Comparison of ENCODE assay signal across 17 cellular contexts in the genomic region with DNA sequence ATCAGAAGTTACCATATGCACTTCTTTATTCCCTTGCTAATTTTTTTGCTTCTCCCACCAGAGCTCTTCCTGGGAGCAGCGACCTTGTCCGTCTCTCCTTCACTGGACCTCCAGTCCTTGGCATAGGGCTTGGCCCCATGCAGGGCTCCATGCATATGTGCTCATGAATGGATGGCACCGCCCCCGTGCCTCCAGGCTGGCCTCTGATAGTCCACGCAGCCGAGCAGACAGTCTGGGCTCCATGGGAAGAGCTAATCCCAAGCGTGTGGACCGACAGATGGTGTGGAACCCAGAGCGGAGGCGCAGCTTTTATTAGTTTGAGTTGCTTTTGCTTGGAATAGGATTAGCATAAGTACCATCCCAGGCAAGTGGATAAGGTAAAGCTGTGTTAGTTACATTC. TPM values are rescaled to one million over a fixed set of nuclear protein-coding genes. Genes with fewer than 3 reads are reported as not detected.
"Had no signal": no experiment of that assay in that cellular context is flagged by ENCODE, and none has a peak within 500 bp of the region (broad histone marks: within the 10 kb centered on the region; RNA-seq: fewer than 3 reads in every experiment).

No MANE protein-coding gene starts in this region.

- H3K36me3 Mint-ChIP-seq: activated naive CD4-positive, alpha-beta T cell treated with anti-CD3 and anti-CD28 coated beads, Interleukin-2, amount 10 ng/mL, durations not matched to agents 7 days and 5 days; natural killer cell treated with Interleukin-12 subunit alpha and Interleukin-12 subunit beta and Interleukin-15 and Interleukin-18, amount 100 ng/mL, for 72 hours had no signal

- H3K4me1 ChIP-seq: suprapubic skin, upper lobe of left lung had no signal

- H3K4me1 Mint-ChIP-seq: activated naive CD4-positive, alpha-beta T cell treated with anti-CD3 and anti-CD28 coated beads, Interleukin-2, amount 10 ng/mL, durations not matched to agents 7 days and 5 days; activated T-helper 17 cell treated with anti-CD3 and anti-CD28 coated beads, Interleukin-2, amount 50 U/mL, for 72 hours had no signal

- H3K4me3 ChIP-seq: sigmoid colon, suprapubic skin, upper lobe of left lung had no signal

- H3K4me3 Mint-ChIP-seq: activated naive CD4-positive, alpha-beta T cell treated with anti-CD3 and anti-CD28 coated beads, Interleukin-2, amount 10 ng/mL, durations not matched to agents 7 days and 5 days; activated T-helper 17 cell treated with anti-CD3 and anti-CD28 coated beads, Interleukin-2, amount 50 U/mL, for 72 hours; natural killer cell treated with Interleukin-12 subunit alpha and Interleukin-12 subunit beta and Interleukin-15 and Interleukin-18, amount 100 ng/mL, for 72 hours; T-helper 2 cell treated with Interferon-gamma antibody and Interleukin-4, amounts not matched to agents 5 μg/mL and 100 μg/mL, for 36 hours had no signal

- H3K9me3 Mint-ChIP-seq: activated naive CD4-positive, alpha-beta T cell treated with anti-CD3 and anti-CD28 coated beads, Interleukin-2, amount 10 ng/mL, durations not matched to agents 7 days and 5 days; activated T-helper 17 cell treated with anti-CD3 and anti-CD28 coated beads, Interleukin-2, amount 50 U/mL, for 72 hours; natural killer cell treated with Interleukin-12 subunit alpha and Interleukin-12 subunit beta and Interleukin-15 and Interleukin-18, amount 100 ng/mL, for 72 hours; T-helper 2 cell treated with Interferon-gamma antibody and Interleukin-4, amounts not matched to agents 5 μg/mL and 100 μg/mL, for 36 hours had no signal

- DNase-seq: activated CD4-positive, alpha-beta T cell treated with anti-CD3 and anti-CD28 coated beads for 1 hour; activated CD4-positive, alpha-beta T cell treated with anti-CD3 and anti-CD28 coated beads, Interleukin-2, amount 50 U/mL, for 48 hours; activated naive CD4-positive, alpha-beta T cell treated with anti-CD3 and anti-CD28 coated beads, Interleukin-2, amount 10 ng/mL, durations not matched to agents 7 days and 5 days; central memory CD4-positive, alpha-beta T cell; dermis blood vessel endothelial cell; left cardiac atrium; occipital lobe; sigmoid colon; stimulated activated CD4-positive, alpha-beta T cell treated with anti-CD3 and anti-CD28 coated beads, Interleukin-2, amount 100 ng/mL, for 48 hours; stimulated activated naive CD4-positive, alpha-beta T cell treated with Interleukin-2 at 50 U/mL for 16 hours; SW 1271; upper lobe of left lung had no signal

- H3K27ac Mint-ChIP-seq: activated naive CD4-positive, alpha-beta T cell treated with anti-CD3 and anti-CD28 coated beads, Interleukin-2, amount 10 ng/mL, durations not matched to agents 7 days and 5 days; activated T-helper 17 cell treated with anti-CD3 and anti-CD28 coated beads, Interleukin-2, amount 50 U/mL, for 72 hours; natural killer cell treated with Interleukin-12 subunit alpha and Interleukin-12 subunit beta and Interleukin-15 and Interleukin-18, amount 100 ng/mL, for 72 hours; T-helper 2 cell treated with Interferon-gamma antibody and Interleukin-4, amounts not matched to agents 5 μg/mL and 100 μg/mL, for 36 hours had no signal

- H3K9me3 ChIP-seq: sigmoid colon, suprapubic skin, upper lobe of left lung had no signal

- H3K27me3 ChIP-seq: sigmoid colon, suprapubic skin, upper lobe of left lung had no signal

- ATAC-seq: activated T-helper 17 cell treated with anti-CD3 and anti-CD28 coated beads, Interleukin-2, amount 50 U/mL, for 72 hours; left cardiac atrium; natural killer cell treated with Interleukin-12 subunit alpha and Interleukin-12 subunit beta and Interleukin-15 and Interleukin-18, amount 100 ng/mL, for 72 hours had no signal

- H3K36me3 ChIP-seq: sigmoid colon, suprapubic skin, upper lobe of left lung had no signal

- H3K27me3 Mint-ChIP-seq: activated naive CD4-positive, alpha-beta T cell treated with anti-CD3 and anti-CD28 coated beads, Interleukin-2, amount 10 ng/mL, durations not matched to agents 7 days and 5 days; activated T-helper 17 cell treated with anti-CD3 and anti-CD28 coated beads, Interleukin-2, amount 50 U/mL, for 72 hours; natural killer cell treated with Interleukin-12 subunit alpha and Interleukin-12 subunit beta and Interleukin-15 and Interleukin-18, amount 100 ng/mL, for 72 hours had no signal

- H3K27ac ChIP-seq: sigmoid colon, suprapubic skin, upper lobe of left lung had no signal

RNA-seq across cellular contexts. Expression of a gene that starts 41.8 kb away (rescaled TPM):
- total RNA-seq: left cardiac atrium; natural killer cell treated with Interleukin-12 subunit alpha and Interleukin-12 subunit beta and Interleukin-15 and Interleukin-18, amount 100 ng/mL, for 72 hours; occipital lobe; pulmonary artery endothelial cell; sigmoid colon; suprapubic skin; upper lobe of left lung had no signal
